14 cellular contexts compared by ENCODE assay signal in genomic region chr2:122236152-122236892, GRCh38.
A peak's percentile ranks its signal among the peaks of the same experiment; 100 is the strongest.
DNase-seq lines count a peak whose midpoint lies in the region; ATAC-seq and TF ChIP-seq lines count a peak whose summit lies in the region.
"Had no signal": no experiment of that assay in that cellular context is flagged by ENCODE, and none has a peak within 500 bp of the region (broad histone marks: within the 10 kb centered on the region; RNA-seq: fewer than 3 reads in every experiment).

No MANE protein-coding gene starts in this region.

- no peak for TF ChIP-seq CTCF in coronary artery (IDR thresholded peaks at IDR 0.05)
- TF ChIP-seq CTCF in GM20000 (IDR thresholded peaks at IDR 0.05; ENCODE audit: extremely low read depth, missing control alignments), result no peak

- no peak overlapping the region for H3K4me3 ChIP-seq in coronary artery
- H3K4me3 ChIP-seq: skin epidermis had no signal

- H3K27ac ChIP-seq in coronary artery, result peak overlapping the region in 1 of 2 donors; percentile 32
- H3K27ac ChIP-seq: skin epidermis had no signal

- ATAC-seq in HG03108 (IDR thresholded peaks at IDR 0.05; ENCODE audit: unreplicated experiment), result no peak

- DNase-seq in EL (peak; percentile 72), NCI-H2171 treated with DMSO at 0.1 percent for 48 hours (lab: John Stamatoyannopoulos, UW) (peak; percentile 44), coronary artery (ENCODE audit: low spot score) (peak; percentile 78), renal cortical epithelial cell (ENCODE audit: low read depth) (peak; percentile 97), GM20000 (ENCODE audit: low spot score) (no peak), HCEC 1CT (no peak)
- DNase-seq in activated CD4-positive, alpha-beta T cell treated with anti-CD3 and anti-CD28 coated beads, Interleukin-2, amount 50 U/mL, for 1 hour, result no peak
- DNase-seq: activated CD4-positive, alpha-beta T cell treated with anti-CD3 and anti-CD28 coated beads, Interleukin-2, amount 10 ng/mL, durations not matched to agents 24 days and 14 days; DMS79; Kasumi-1; mesendoderm; RPMI8226 had no signal

Comparison
In these comparisons a context has a peak if more than half of its experiments do, and no peak if none do; other contexts are left out.
1. DNase-seq: peak in EL (single experiment), NCI-H2171 treated with DMSO at 0.1 percent for 48 hours (single experiment), coronary artery (single experiment) and renal cortical epithelial cell (single experiment); none in activated CD4-positive, alpha-beta T cell treated with anti-CD3 and anti-CD28 coated beads, Interleukin-2, amount 50 U/mL, for 1 hour (single experiment), GM20000 (single experiment) and HCEC 1CT (single experiment).